1 cellular context compared by ENCODE assay signal in the genomic region with DNA sequence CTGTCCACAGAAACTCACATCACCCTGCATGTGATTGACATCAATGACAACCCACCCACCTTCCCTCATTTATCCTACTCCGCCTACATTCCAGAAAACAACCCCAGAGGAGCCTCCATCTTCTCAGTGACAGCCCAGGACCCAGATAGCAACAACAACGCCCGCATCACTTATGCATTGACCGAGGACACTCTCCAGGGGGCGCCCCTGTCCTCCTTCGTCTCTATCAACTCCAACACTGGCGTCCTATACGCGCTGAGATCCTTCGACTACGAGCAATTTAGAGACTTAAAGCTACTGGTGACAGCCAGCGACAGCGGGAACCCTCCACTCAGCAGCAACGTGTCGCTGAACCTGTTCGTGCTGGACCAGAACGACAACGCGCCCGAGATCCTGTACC.
TF ChIP-seq lines count a peak whose summit lies in the region.

No MANE protein-coding gene starts in this region.

TF ChIP-seq in H1, 55 proteins besides CTCF, POLR2A, EP300 and RAD21:
- no peak for TF ChIP-seq KDM1A (IDR thresholded peaks at IDR 0.05; ENCODE audit: borderline replicate concordance, low read length)
- no peak for TF ChIP-seq SP2 (IDR thresholded peaks at IDR 0.05; ENCODE audit: low read length)
- no peak for TF ChIP-seq POLR2AphosphoS5 (IDR thresholded peaks at IDR 0.05; ENCODE audit: low read depth, low read length)
- no peak for TF ChIP-seq TBP (IDR thresholded peaks at IDR 0.05; ENCODE audit: low read depth, low read length)
- TF ChIP-seq EGR1 (IDR thresholded peaks at IDR 0.05; ENCODE audit: borderline replicate concordance, low read depth, low read length), result no peak
- no peak for TF ChIP-seq YY1 (IDR thresholded peaks at IDR 0.05; ENCODE audit: low read depth, low read length)
- no peak for TF ChIP-seq GABPA (IDR thresholded peaks at IDR 0.05; ENCODE audit: borderline replicate concordance, insufficient read depth, low read length)
- TF ChIP-seq FOSL1 (IDR thresholded peaks at IDR 0.05; ENCODE audit: insufficient read depth, low read depth, low read length), result no peak
- TF ChIP-seq, protein P1, sequence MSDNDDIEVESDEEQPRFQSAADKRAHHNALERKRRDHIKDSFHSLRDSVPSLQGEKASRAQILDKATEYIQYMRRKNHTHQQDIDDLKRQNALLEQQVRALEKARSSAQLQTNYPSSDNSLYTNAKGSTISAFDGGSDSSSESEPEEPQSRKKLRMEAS (IDR thresholded peaks at IDR 0.05), result no peak
- no peak for TF ChIP-seq HDAC2 (IDR thresholded peaks at IDR 0.05; ENCODE audit: borderline replicate concordance in 1 of 2, low read depth in 2 of 2, low read length in 2 of 2)
- TF ChIP-seq TCF12 (IDR thresholded peaks at IDR 0.05; ENCODE audit: low read depth, low read length), result no peak
- no peak for TF ChIP-seq KDM4A (IDR thresholded peaks at IDR 0.05; ENCODE audit: low read depth, low read length, severe bottlenecking)
- TF ChIP-seq TAF7 (optimal IDR thresholded peaks at IDR 0.05; ENCODE audit: borderline replicate concordance, low read depth, low read length), result no peak
- no peak for TF ChIP-seq NRF1 (IDR thresholded peaks at IDR 0.05; ENCODE audit: low read depth, low read length)
- TF ChIP-seq, protein P2, sequence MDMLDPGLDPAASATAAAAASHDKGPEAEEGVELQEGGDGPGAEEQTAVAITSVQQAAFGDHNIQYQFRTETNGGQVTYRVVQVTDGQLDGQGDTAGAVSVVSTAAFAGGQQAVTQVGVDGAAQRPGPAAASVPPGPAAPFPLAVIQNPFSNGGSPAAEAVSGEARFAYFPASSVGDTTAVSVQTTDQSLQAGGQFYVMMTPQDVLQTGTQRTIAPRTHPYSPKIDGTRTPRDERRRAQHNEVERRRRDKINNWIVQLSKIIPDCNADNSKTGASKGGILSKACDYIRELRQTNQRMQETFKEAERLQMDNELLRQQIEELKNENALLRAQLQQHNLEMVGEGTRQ (IDR thresholded peaks at IDR 0.05; ENCODE audit: low read length), result no peak
- TF ChIP-seq, protein P3, sequence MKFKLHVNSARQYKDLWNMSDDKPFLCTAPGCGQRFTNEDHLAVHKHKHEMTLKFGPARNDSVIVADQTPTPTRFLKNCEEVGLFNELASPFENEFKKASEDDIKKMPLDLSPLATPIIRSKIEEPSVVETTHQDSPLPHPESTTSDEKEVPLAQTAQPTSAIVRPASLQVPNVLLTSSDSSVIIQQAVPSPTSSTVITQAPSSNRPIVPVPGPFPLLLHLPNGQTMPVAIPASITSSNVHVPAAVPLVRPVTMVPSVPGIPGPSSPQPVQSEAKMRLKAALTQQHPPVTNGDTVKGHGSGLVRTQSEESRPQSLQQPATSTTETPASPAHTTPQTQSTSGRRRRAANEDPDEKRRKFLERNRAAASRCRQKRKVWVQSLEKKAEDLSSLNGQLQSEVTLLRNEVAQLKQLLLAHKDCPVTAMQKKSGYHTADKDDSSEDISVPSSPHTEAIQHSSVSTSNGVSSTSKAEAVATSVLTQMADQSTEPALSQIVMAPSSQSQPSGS (IDR thresholded peaks at IDR 0.05; ENCODE audit: low read length), result no peak
